14 cellular contexts compared by ENCODE assay signal in the genomic region with DNA sequence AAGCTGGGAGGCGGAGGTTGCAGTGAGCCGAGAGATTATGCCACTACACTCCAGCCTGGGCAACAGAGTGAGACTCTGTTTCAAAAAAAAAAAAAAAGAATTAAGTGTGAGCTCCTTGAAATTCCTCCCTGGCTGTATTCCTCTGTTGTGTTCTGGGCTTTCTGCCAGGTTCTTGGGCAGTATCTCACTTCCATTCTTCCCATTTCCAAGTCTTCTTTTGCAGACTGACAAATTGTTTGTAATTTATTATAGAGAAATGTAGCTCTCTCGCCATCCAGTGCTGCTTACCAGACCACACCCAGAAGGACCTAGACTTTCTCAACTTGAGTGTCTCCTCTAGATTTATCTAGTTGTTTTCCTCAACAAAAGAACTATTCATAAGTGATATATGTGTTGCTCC.
DNase-seq lines count a peak whose midpoint lies in the region; ATAC-seq and TF ChIP-seq lines count a peak whose summit lies in the region.
"Had no signal": no experiment of that assay in that cellular context is flagged by ENCODE, and none has a peak within 500 bp of the region (broad histone marks: within the 10 kb centered on the region; RNA-seq: fewer than 3 reads in every experiment).

No MANE protein-coding gene starts in this region.

- H3K27ac Mint-ChIP-seq in activated CD4-positive, alpha-beta T cell treated with anti-CD3 and anti-CD28 coated beads, Interleukin-2, amount 10 ng/mL, durations not matched to agents 7 days and 5 days, result no peak overlapping the region
- H3K27ac Mint-ChIP-seq: CD4-positive, alpha-beta T cell; IgD-negative memory B cell; natural killer cell treated with Interleukin-12 subunit alpha and Interleukin-12 subunit beta and Interleukin-15 and Interleukin-18, amount 100 ng/mL, for 72 hours had no signal

- ATAC-seq in GM18520 (IDR thresholded peaks at IDR 0.05; ENCODE audit: unreplicated experiment) (no peak), GM18907 (IDR thresholded peaks at IDR 0.05; ENCODE audit: unreplicated experiment) (no peak)
- ATAC-seq: natural killer cell treated with Interleukin-12 subunit alpha and Interleukin-12 subunit beta and Interleukin-15 and Interleukin-18, amount 100 ng/mL, for 72 hours had no signal

- H3K27me3 Mint-ChIP-seq in activated CD4-positive, alpha-beta T cell treated with anti-CD3 and anti-CD28 coated beads, Interleukin-2, amount 10 ng/mL, durations not matched to agents 7 days and 5 days, result no peaks in the 10 kb centered on the region
- H3K27me3 Mint-ChIP-seq: CD4-positive, alpha-beta T cell; natural killer cell treated with Interleukin-12 subunit alpha and Interleukin-12 subunit beta and Interleukin-15 and Interleukin-18, amount 100 ng/mL, for 72 hours had no signal

- POLR2A ChIA-PET in activated CD4-positive, alpha-beta T cell treated with anti-CD3 and anti-CD28 coated beads, Interleukin-2, amount 10 ng/mL, durations not matched to agents 7 days and 5 days (lab: Charles Lee), result no interaction called here

- peak; percentile 90 for DNase-seq in AG10803 (ENCODE audit: low read depth)
- peak; percentile 28 for DNase-seq in LHCN-M2 (ENCODE audit: low read depth)
- DNase-seq in dermis blood vessel endothelial cell, result peak; percentile 83
- DNase-seq in mucosa of gallbladder (ENCODE audit: low spot score), result peak; percentile 45
- no peak for DNase-seq in activated CD4-positive, alpha-beta T cell treated with anti-CD3 and anti-CD28 coated beads, Interleukin-2, amount 10 ng/mL, durations not matched to agents 7 days and 5 days
- DNase-seq in DMS 273 treated with DMSO at 0.1 percent for 48 hours (lab: John Stamatoyannopoulos, UW), result no peak
- DNase-seq: CD4-positive, alpha-beta T cell; islet precursor cell; stimulated activated CD8-positive, alpha-beta memory T cell treated with anti-CD3 and anti-CD28 coated beads, Interleukin-4, amount 100 ng/mL, for 48 hours had no signal

- no peak overlapping the region for H3K4me3 ChIP-seq in AG10803 (ENCODE audit: low read length)
- H3K4me3 ChIP-seq: ascending aorta had no signal

- H3K36me3 Mint-ChIP-seq in activated CD4-positive, alpha-beta T cell treated with anti-CD3 and anti-CD28 coated beads, Interleukin-2, amount 10 ng/mL, durations not matched to agents 7 days and 5 days (ENCODE audit: low read depth), result no peaks in the 10 kb centered on the region
- H3K36me3 Mint-ChIP-seq: IgD-negative memory B cell had no signal

- H3K9me3 Mint-ChIP-seq in activated CD4-positive, alpha-beta T cell treated with anti-CD3 and anti-CD28 coated beads, Interleukin-2, amount 10 ng/mL, durations not matched to agents 7 days and 5 days, result no peaks in the 10 kb centered on the region
- H3K9me3 Mint-ChIP-seq: CD4-positive, alpha-beta T cell; IgD-negative memory B cell had no signal

- CTCF ChIA-PET in activated CD4-positive, alpha-beta T cell treated with anti-CD3 and anti-CD28 coated beads, Interleukin-2, amount 10 ng/mL, durations not matched to agents 7 days and 5 days (lab: Charles Lee), result no interaction called here

- H3K4me1 Mint-ChIP-seq in activated CD4-positive, alpha-beta T cell treated with anti-CD3 and anti-CD28 coated beads, Interleukin-2, amount 10 ng/mL, durations not matched to agents 7 days and 5 days, result no peaks in the 10 kb centered on the region
- H3K4me1 Mint-ChIP-seq: IgD-negative memory B cell had no signal

- TF ChIP-seq CTCF in AG10803 (conservative IDR thresholded peaks at IDR 0.05; ENCODE audit: low read length), result no peak

- no peak overlapping the region for H3K4me3 Mint-ChIP-seq in activated CD4-positive, alpha-beta T cell treated with anti-CD3 and anti-CD28 coated beads, Interleukin-2, amount 10 ng/mL, durations not matched to agents 7 days and 5 days
- H3K4me3 Mint-ChIP-seq: CD4-positive, alpha-beta T cell; IgD-negative memory B cell; natural killer cell treated with Interleukin-12 subunit alpha and Interleukin-12 subunit beta and Interleukin-15 and Interleukin-18, amount 100 ng/mL, for 72 hours had no signal

Comparison
In these comparisons a context has a peak if more than half of its experiments do, and no peak if none do; other contexts are left out.
1. DNase-seq: peak in AG10803 (single experiment), LHCN-M2 (single experiment), dermis blood vessel endothelial cell (single experiment) and mucosa of gallbladder (single experiment); none in activated CD4-positive, alpha-beta T cell treated with anti-CD3 and anti-CD28 coated beads, Interleukin-2, amount 10 ng/mL, durations not matched to agents 7 days and 5 days (single experiment) and DMS 273 treated with DMSO at 0.1 percent for 48 hours (single experiment).